Comparison of ENCODE assay signal across 9 cellular contexts in genomic region chr12:1796515-1797010, GRCh38. TPM values are rescaled to one million over a fixed set of nuclear protein-coding genes. Genes with fewer than 3 reads are reported as not detected.
DNase-seq lines count a peak whose midpoint lies in the region; ATAC-seq lines count a peak whose summit lies in the region.
"Had no signal": no experiment of that assay in that cellular context is flagged by ENCODE, and none has a peak within 500 bp of the region (broad histone marks: within the 10 kb centered on the region; RNA-seq: fewer than 3 reads in every experiment).

No MANE protein-coding gene starts in this region.

- H3K27me3 Mint-ChIP-seq in activated naive CD4-positive, alpha-beta T cell treated with anti-CD3 and anti-CD28 coated beads, Interleukin-2, amount 10 ng/mL, durations not matched to agents 7 days and 5 days, result peaks cover 15% of the 10 kb centered on the region

- H3K4me1 Mint-ChIP-seq in activated naive CD4-positive, alpha-beta T cell treated with anti-CD3 and anti-CD28 coated beads, Interleukin-2, amount 10 ng/mL, durations not matched to agents 7 days and 5 days, result peaks cover 15% of the 10 kb centered on the region

- H3K4me3 Mint-ChIP-seq in activated naive CD4-positive, alpha-beta T cell treated with anti-CD3 and anti-CD28 coated beads, Interleukin-2, amount 10 ng/mL, durations not matched to agents 7 days and 5 days, result peak overlapping the region; percentile 88

- H4K20me1 ChIP-seq in Karpas-422 (ENCODE audit: insufficient read depth, low read depth, low read length), result peaks cover 4% of the 10 kb centered on the region

- peak overlapping the region; percentile 66 for H3K4me3 ChIP-seq in Karpas-422 (ENCODE audit: low read length)
- peak overlapping the region; percentile 33 for H3K4me3 ChIP-seq in right cardiac atrium (ENCODE audit: low read length)

- WGBS in right cardiac atrium, result 12% methylated on average over 43 of the region's 43 CpGs

- H3K9ac ChIP-seq in Karpas-422 (ENCODE audit: low read length), result peak overlapping the region; percentile 78

- DNase-seq in COLO668 (lab: John Stamatoyannopoulos, UW; ENCODE audit: unreplicated experiment), result peak; percentile 66
- peak; percentile 73 for DNase-seq in Karpas-422
- DNase-seq in activated naive CD4-positive, alpha-beta T cell treated with anti-CD3 and anti-CD28 coated beads, Interleukin-2, amount 10 ng/mL, durations not matched to agents 7 days and 5 days, result peak; percentile 69
- DNase-seq in right cardiac atrium, result peak; percentile 47 to 79 (median 79)
- DNase-seq in stimulated activated CD4-positive, alpha-beta T cell treated with anti-CD3 and anti-CD28 coated beads, Interleukin-1b, Interleukin-23, amount 100 ng/mL, for 48 hours, result peak; percentile 50
- no peak for DNase-seq in NCI-H1694 (lab: John Stamatoyannopoulos, UW)
- no peak for DNase-seq in DMS 273 (lab: John Stamatoyannopoulos, UW; ENCODE audit: unreplicated experiment)

- H3K27me3 ChIP-seq in Karpas-422 (ENCODE audit: low read length) (no peaks in the 10 kb centered on the region), right cardiac atrium (ENCODE audit: control insufficient read depth, insufficient read depth) (no peaks in the 10 kb centered on the region)

- H3K4me2 ChIP-seq in Karpas-422 (ENCODE audit: low read depth, low read length, poor library complexity, severe bottlenecking), result peak overlapping the region; percentile 85

- H3K27ac ChIP-seq in Karpas-422 (ENCODE audit: low read length) (no peak overlapping the region), right cardiac atrium (ENCODE audit: low read length) (peak overlapping the region; percentile 5)

- H3K9me3 ChIP-seq in Karpas-422 (ENCODE audit: low read length) (no peaks in the 10 kb centered on the region), right cardiac atrium (ENCODE audit: control insufficient read depth, low read length) (no peaks in the 10 kb centered on the region)

- H3K36me3 Mint-ChIP-seq in activated naive CD4-positive, alpha-beta T cell treated with anti-CD3 and anti-CD28 coated beads, Interleukin-2, amount 10 ng/mL, durations not matched to agents 7 days and 5 days, result no peaks in the 10 kb centered on the region

- H3K79me2 ChIP-seq in Karpas-422 (ENCODE audit: low read length), result no peaks in the 10 kb centered on the region

- CTCF ChIA-PET in activated naive CD4-positive, alpha-beta T cell treated with anti-CD3 and anti-CD28 coated beads, Interleukin-2, amount 10 ng/mL, durations not matched to agents 7 days and 5 days (lab: Charles Lee), result interaction anchor here (9.4 to 17.3 kb wide), 2 partner anchors 142 to 143 kb away, joined by 110 to 326 read pairs; no protein-coding TSS in a partner anchor

- intact Hi-C loops in right cardiac atrium (cut with DNase I), result loop anchor here in 3 of 4 donors (1.0 to 2.0 kb wide), 3 partner anchors 143 to 144 kb away; no protein-coding TSS in a partner anchor

- H3K4me1 ChIP-seq in Karpas-422 (ENCODE audit: low read length) (peaks cover 47% of the 10 kb centered on the region), right cardiac atrium (ENCODE audit: control insufficient read depth, insufficient read depth, low read length) (no peaks in the 10 kb centered on the region)

- H3K9me3 Mint-ChIP-seq in activated naive CD4-positive, alpha-beta T cell treated with anti-CD3 and anti-CD28 coated beads, Interleukin-2, amount 10 ng/mL, durations not matched to agents 7 days and 5 days, result no peaks in the 10 kb centered on the region

- no peaks in the 10 kb centered on the region for H3K36me3 ChIP-seq in Karpas-422 (ENCODE audit: insufficient read depth, low read length)

- H3K27ac Mint-ChIP-seq in activated naive CD4-positive, alpha-beta T cell treated with anti-CD3 and anti-CD28 coated beads, Interleukin-2, amount 10 ng/mL, durations not matched to agents 7 days and 5 days, result peak overlapping the region; percentile 91

- peak overlapping the region; percentile 63; the same call in 1 of the 2 replicates for H2AFZ ChIP-seq in Karpas-422 (ENCODE audit: low read length)

- ATAC-seq in GM21515 (IDR thresholded peaks at IDR 0.05; ENCODE audit: unreplicated experiment) (peak; percentile 28), right cardiac atrium (peak; percentile 30 to 46)

- H3K9me2 ChIP-seq in Karpas-422 (replicated peaks; ENCODE audit: insufficient read depth, low read length), result no peaks in the 10 kb centered on the region

RNA-seq across cellular contexts. Expression of gene LRTM2, which starts 23.8 kb away (rescaled TPM):
- not detected in 2 replicates for total RNA-seq in Karpas-422 (2014; rRNA removed; shearing (Covaris generic); ENCODE audit: low replicate concordance)
- total RNA-seq in right cardiac atrium, result not detected
- not detected for polyA plus RNA-seq in right cardiac atrium
- total RNA-seq: M059J had no signal

Comparison
In these comparisons a context has a peak if more than half of its experiments do, and no peak if none do; other contexts are left out.
1. DNase-seq: peak in COLO668 (single experiment), Karpas-422 (single experiment), activated naive CD4-positive, alpha-beta T cell treated with anti-CD3 and anti-CD28 coated beads, Interleukin-2, amount 10 ng/mL, durations not matched to agents 7 days and 5 days (single experiment), right cardiac atrium (3 of 3) and stimulated activated CD4-positive, alpha-beta T cell treated with anti-CD3 and anti-CD28 coated beads, Interleukin-1b, Interleukin-23, amount 100 ng/mL, for 48 hours (single experiment); none in NCI-H1694 (single experiment) and DMS 273 (single experiment).